In genomic region chr22:33919591-33920501, GRCh38 we compare ENCODE assay signal across 8 cellular contexts. TPM values are rescaled to one million over a fixed set of nuclear protein-coding genes. Genes with fewer than 3 reads are reported as not detected.
A peak's percentile ranks its signal among the peaks of the same experiment; 100 is the strongest.
DNase-seq lines count a peak whose midpoint lies in the region; ATAC-seq, FAIRE-seq and TF ChIP-seq lines count a peak whose summit lies in the region.

LARGE1 (minus strand) TSS chr22:33920476.

- intact Hi-C loops in mammary epithelial cell (cut with micrococcal nuclease) (loop anchor here (1.0 to 10.0 kb wide), 6 partner anchors 135 to 1312 kb away; no protein-coding TSS in a partner anchor), spleen (cut with DNase I; ENCODE audit: low total_unique reads) (loop anchor here (5.0 to 10.0 kb wide), 3 partner anchors 185 to 1105 kb away; no protein-coding TSS in a partner anchor)

- no peaks in the 10 kb centered on the region for H3K79me2 ChIP-seq in mammary epithelial cell (ENCODE audit: insufficient read depth, low read length)
- H3K79me2 ChIP-seq in keratinocyte (ENCODE audit: control insufficient read depth, insufficient read depth, low read length): peaks cover 2% of the 10 kb centered on the region

- H3K9ac ChIP-seq in mammary epithelial cell (ENCODE audit: insufficient read depth, low read length) (peak within 1 kb of the TSS; percentile 15), keratinocyte (ENCODE audit: control insufficient read depth, extremely low read depth, insufficient read depth, low read length) (peak within 1 kb of the TSS; percentile 81)

- peak within 1 kb of the TSS; percentile 54 to 86 (median 74) for H3K4me3 ChIP-seq in mammary epithelial cell (replicated peaks in 1 of 3; ENCODE audit: insufficient read depth in 1 of 3, low read depth in 2 of 3, low read length in 3 of 3)
- peak within 1 kb of the TSS; percentile 74 to 87 (median 82) for H3K4me3 ChIP-seq in keratinocyte (ENCODE audit: control insufficient read depth in 2 of 3, extremely low read depth in 1 of 3, insufficient read depth in 2 of 3, low read depth in 1 of 3, low read length in 3 of 3)
- H3K4me3 ChIP-seq in spleen: peak within 1 kb of the TSS; percentile 53 to 85 (median 64)

- H3K9me1 ChIP-seq in keratinocyte (ENCODE audit: control insufficient read depth, extremely low read depth, insufficient read depth, low read length): peaks cover 2% of the 10 kb centered on the region

- H3K9me3 ChIP-seq in mammary epithelial cell (replicated peaks; ENCODE audit: insufficient read depth, low read length) (no peaks in the 10 kb centered on the region), keratinocyte (ENCODE audit: control insufficient read depth, low read depth, low read length) (no peaks in the 10 kb centered on the region), spleen (no peaks in the 10 kb centered on the region)

- H3K27me3 ChIP-seq in mammary epithelial cell (ENCODE audit: insufficient read depth, low read length) (no peaks in the 10 kb centered on the region), keratinocyte (ENCODE audit: control insufficient read depth, extremely low read depth, insufficient read depth, low read length) (no peaks in the 10 kb centered on the region), spleen (replicated peaks in 1 of 7) (peaks cover 0 to 59% (median 11%) of the 10 kb centered on the region in 7 donors)

- no peak for TF ChIP-seq POLR2A in spleen (IDR thresholded peaks at IDR 0.05)

- H4K20me1 ChIP-seq in mammary epithelial cell (ENCODE audit: insufficient read depth, low read length) (no peaks in the 10 kb centered on the region), keratinocyte (ENCODE audit: control insufficient read depth, extremely low read depth, insufficient read depth, low read length) (peaks cover 6% of the 10 kb centered on the region)

- peak; percentile 65 for DNase-seq in COLO668 (lab: John Stamatoyannopoulos, UW; ENCODE audit: unreplicated experiment)
- peak; percentile 21 for DNase-seq in NCI-H1105 (lab: John Stamatoyannopoulos, UW)
- peak; percentile 55 for DNase-seq in mammary epithelial cell
- no peak for DNase-seq in keratinocyte (ENCODE audit: low read depth, low spot score)
- peak; percentile 84 for DNase-seq in spleen
- DNase-seq in cortex of kidney (lab: John Stamatoyannopoulos, UW): no peak
- DNase-seq in DMS79 treated with DMSO at 0.1 percent for 48 hours (lab: John Stamatoyannopoulos, UW): no peak

- H2AFZ ChIP-seq in mammary epithelial cell (ENCODE audit: low read depth, low read length) (peak within 1 kb of the TSS; percentile 96), keratinocyte (ENCODE audit: control insufficient read depth, low read length) (peak within 1 kb of the TSS; percentile 96)

- H3K4me1 ChIP-seq in mammary epithelial cell (ENCODE audit: insufficient read depth, low read length): peaks cover 26% of the 10 kb centered on the region
- peaks cover 17% of the 10 kb centered on the region for H3K4me1 ChIP-seq in keratinocyte (ENCODE audit: control insufficient read depth, extremely low read depth, insufficient read depth, low read length)
- peaks cover 9 to 72% (median 39%) of the 10 kb centered on the region in 6 donors for H3K4me1 ChIP-seq in spleen

- no TSS peak for BruUV-seq in mammary epithelial cell (replicated peaks; lab: Mats Ljungman, UMichigan)

- CTCF ChIA-PET in mammary epithelial cell (lab: Charles Lee; ENCODE audit: low non-redundant PET): interaction anchor here (0.6 kb wide), 1 partner anchor 400 kb away, joined by 4 read pairs; no protein-coding TSS in a partner anchor

- no peak for FAIRE-seq in keratinocyte (lab: Jason Lieb, UNC)

- peak within 1 kb of the TSS; percentile 97 for H3K4me2 ChIP-seq in mammary epithelial cell (ENCODE audit: insufficient read depth, low read depth, low read length)
- peak within 1 kb of the TSS; percentile 93 for H3K4me2 ChIP-seq in keratinocyte (ENCODE audit: control insufficient read depth, extremely low read depth, insufficient read depth, low read depth, low read length)

- in situ Hi-C loops in mammary epithelial cell (cut with MboI; ENCODE audit: low sequenced_read_pairs in 2 of 2): no loop called here

- H3K36me3 ChIP-seq in mammary epithelial cell (ENCODE audit: insufficient read depth, low read length) (no peaks in the 10 kb centered on the region), keratinocyte (ENCODE audit: control insufficient read depth in 2 of 2, extremely low read depth in 1 of 2, insufficient read depth in 2 of 2, low read length in 2 of 2) (no peaks in the 10 kb centered on the region), spleen (no peaks in the 10 kb centered on the region)

- WGBS in mammary epithelial cell (ENCODE audit: low coverage, missing lambda C conversion rate): 11% methylated on average over 18 of the region's 93 CpGs
- 1 to 4% (median 2%) methylated on average over 11 to 93 of the region's 93 CpGs for WGBS in spleen, 5 donors

- dilution Hi-C loops in mammary epithelial cell (cut with HindIII; ENCODE audit: low sequenced_read_pairs): no loop called here
- dilution Hi-C loops in keratinocyte (cut with MboI; ENCODE audit: extremely low pct_ligation_motif_present, low sequenced_read_pairs): no loop called here

- H3K27ac ChIP-seq in mammary epithelial cell (ENCODE audit: insufficient read depth, low read depth, low read length) (peak within 1 kb of the TSS; percentile 45), keratinocyte (ENCODE audit: control insufficient read depth, insufficient read depth, low read length) (peak within 1 kb of the TSS; percentile 36), spleen (peak within 1 kb of the TSS in 6 of 8 donors; percentile 30 to 76 (median 67))

- peak; percentile 19 for ATAC-seq in GM21723 (IDR thresholded peaks at IDR 0.05; ENCODE audit: unreplicated experiment)

- TF ChIP-seq CTCF in mammary epithelial cell (conservative IDR thresholded peaks at IDR 0.05 in 1 of 2, IDR thresholded peaks at IDR 0.05 in 1 of 2; ENCODE audit: extremely low read depth in 1 of 2, insufficient read depth in 1 of 2, low read depth in 1 of 2, low read length in 2 of 2) (no peak), keratinocyte (optimal IDR thresholded peaks at IDR 0.05 in 1 of 3, IDR thresholded peaks at IDR 0.05 in 1 of 3, conservative IDR thresholded peaks at IDR 0.05 in 1 of 3; ENCODE audit: extremely low read depth in 1 of 3, insufficient read depth in 2 of 3, low read length in 3 of 3) (no peak), spleen (IDR thresholded peaks at IDR 0.05 in 8 of 11, conservative IDR thresholded peaks at IDR 0.05 in 3 of 11) (no peak)

RNA-seq across cellular contexts. Expression of gene LARGE1, which starts in this region (rescaled TPM):
- total RNA-seq in mammary epithelial cell (10 to 100 TPM in 1 of 2 donors, 1 to 10 TPM in 1; 7.5 to 14.6 TPM), spleen (10 to 100 TPM; 18.8 to 35.8 (median 33.5) TPM)
- polyA plus RNA-seq in mammary epithelial cell (3.6 TPM), keratinocyte (4.5 to 6.5 TPM (median 5.8 TPM) in 3 replicates), spleen (1 to 10 TPM; 1.9 to 4.2 (median 2.0) TPM)
- polyA minus RNA-seq in mammary epithelial cell (15.9 TPM), keratinocyte (13.2 to 16.0 TPM (median 15.6 TPM) in 3 replicates)
- polyA plus RNA-seq in keratinocyte (2011; ENCODE audit: low read depth): 2.3 TPM
- polyA plus RNA-seq in keratinocyte (2011; cell fraction: cytosol; rRNA removed): 5.4 and 5.5 TPM in 2 replicates
- 8.8 and 11.6 TPM in 2 replicates for polyA plus RNA-seq in keratinocyte (2011; cell fraction: nucleus; rRNA removed)
- polyA plus RNA-seq in keratinocyte (2012; ENCODE audit: low replicate concordance): 4.2 and 6.3 TPM in 2 replicates
- 8.4 TPM for polyA minus RNA-seq in keratinocyte (2011; cell fraction: cytosol; rRNA and poly(A)+ RNA removed)
- 14.0 and 26.7 TPM in 2 replicates for polyA minus RNA-seq in keratinocyte (2011; cell fraction: nucleus; rRNA and poly(A)+ RNA removed)

Comparison
In these comparisons a context has a peak if more than half of its experiments do, and no peak if none do; other contexts are left out.
1. DNase-seq: peak in COLO668 (single experiment), NCI-H1105 (single experiment), mammary epithelial cell (single experiment) and spleen (single experiment); none in keratinocyte (single experiment), cortex of kidney (single experiment) and DMS79 treated with DMSO at 0.1 percent for 48 hours (single experiment).
2. Peak in every context shown above with its lines, with median percentiles within 50 percentile points of each other: H3K27ac ChIP-seq and H3K4me3 ChIP-seq.